ENCODE assay signal across 21 cellular contexts in the genomic region with DNA sequence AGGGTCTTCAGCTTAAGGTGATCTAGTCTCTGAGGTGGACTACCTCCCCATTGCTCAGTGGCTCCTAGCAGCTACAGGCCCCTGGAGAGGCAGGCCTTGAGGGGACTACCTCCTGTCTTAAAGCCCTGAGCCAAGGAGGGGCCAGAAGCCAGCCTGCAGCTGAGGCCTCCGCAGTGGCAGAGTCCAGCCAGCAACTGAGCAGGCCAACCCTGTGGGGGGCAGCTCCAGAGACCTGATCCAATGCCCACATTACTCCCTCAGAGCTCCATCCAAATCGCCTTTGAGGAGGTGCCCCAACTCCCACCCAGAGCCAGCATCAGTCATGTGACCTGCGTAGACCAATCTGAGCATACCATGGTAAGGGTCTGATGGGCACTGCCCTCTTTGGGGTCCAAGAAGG. TPM values are rescaled to one million over a fixed set of nuclear protein-coding genes. Genes with fewer than 3 reads are reported as not detected.
DNase-seq lines count a peak whose midpoint lies in the region; ATAC-seq and TF ChIP-seq lines count a peak whose summit lies in the region.
"Had no signal": no experiment of that assay in that cellular context is flagged by ENCODE, and none has a peak within 500 bp of the region (broad histone marks: within the 10 kb centered on the region; RNA-seq: fewer than 3 reads in every experiment).

No MANE protein-coding gene starts in this region.

- H3K9me3 Mint-ChIP-seq in activated CD4-positive, alpha-beta T cell treated with anti-CD3 and anti-CD28 coated beads for 36 hours (ENCODE audit: low read depth): no peaks in the 10 kb centered on the region
- no peaks in the 10 kb centered on the region for H3K9me3 Mint-ChIP-seq in activated naive CD8-positive, alpha-beta T cell treated with anti-CD3 and anti-CD28 coated beads, Interleukin-2, amount 50 U/mL, for 24 hours
- H3K9me3 Mint-ChIP-seq in nephron progenitor cell (no peaks in the 10 kb centered on the region), MCF 10A (ENCODE audit: unreplicated experiment) (no peaks in the 10 kb centered on the region)
- H3K9me3 Mint-ChIP-seq: CD14-positive monocyte, neural progenitor cell had no signal

- no peak for DNase-seq in activated CD4-positive, alpha-beta T cell treated with anti-CD3 and anti-CD28 coated beads for 36 hours
- no peak for DNase-seq in activated CD4-positive, alpha-beta T cell treated with anti-CD3 and anti-CD28 coated beads for 1 hour
- peak; percentile 5 for DNase-seq in Karpas-422
- no peak for DNase-seq in activated naive CD8-positive, alpha-beta T cell treated with anti-CD3 and anti-CD28 coated beads, Interleukin-2, amount 50 U/mL, for 24 hours
- no peak for DNase-seq in nephron progenitor cell
- no peak for DNase-seq in testis
- no peak for DNase-seq in activated gamma-delta T cell treated with Interleukin-2 at 50 U/mL for 16 hours
- no peak for DNase-seq in MCF 10A (ENCODE audit: unreplicated experiment)
- DNase-seq: DMS79 treated with DMSO at 0.1 percent for 48 hours; effector CD4-positive, alpha-beta T cell; heart right ventricle; mammary epithelial cell; NCI-H1417; NCI-H2227 treated with DMSO at 0.1 percent for 48 hours; NK-92 treated with Interleukin-12 subunit alpha and Interleukin-12 subunit beta, amount 100 ng/mL, for 24 hours; retina; RPMI8226; stomach had no signal

- H3K36me3 Mint-ChIP-seq in activated CD4-positive, alpha-beta T cell treated with anti-CD3 and anti-CD28 coated beads for 36 hours (ENCODE audit: low read depth): peaks cover 27% of the 10 kb centered on the region
- H3K36me3 Mint-ChIP-seq in activated naive CD8-positive, alpha-beta T cell treated with anti-CD3 and anti-CD28 coated beads, Interleukin-2, amount 50 U/mL, for 24 hours (ENCODE audit: low read depth): peaks cover 22% of the 10 kb centered on the region
- H3K36me3 Mint-ChIP-seq in nephron progenitor cell (ENCODE audit: low read depth): peaks cover 9% of the 10 kb centered on the region
- H3K36me3 Mint-ChIP-seq in MCF 10A (ENCODE audit: insufficient read depth, unreplicated experiment): peaks cover 36% of the 10 kb centered on the region

- no peak overlapping the region for H2AFZ ChIP-seq in Karpas-422 (ENCODE audit: low read length)
- H2AFZ ChIP-seq: neural progenitor cell had no signal

- H3K4me1 ChIP-seq in Karpas-422 (ENCODE audit: low read length): peaks cover 43% of the 10 kb centered on the region
- peaks cover 12% of the 10 kb centered on the region for H3K4me1 ChIP-seq in testis

- H3K79me2 ChIP-seq in Karpas-422 (ENCODE audit: low read length): peaks cover 28% of the 10 kb centered on the region

- no peak overlapping the region for H3K27ac ChIP-seq in Karpas-422 (ENCODE audit: low read length)
- no peak overlapping the region for H3K27ac ChIP-seq in testis
- H3K27ac ChIP-seq: cardiac muscle cell, heart right ventricle, neural progenitor cell had no signal

- H3K4me3 Mint-ChIP-seq in activated CD4-positive, alpha-beta T cell treated with anti-CD3 and anti-CD28 coated beads for 36 hours: peak overlapping the region; percentile 89
- peak overlapping the region; percentile 92 for H3K4me3 Mint-ChIP-seq in activated naive CD8-positive, alpha-beta T cell treated with anti-CD3 and anti-CD28 coated beads, Interleukin-2, amount 50 U/mL, for 24 hours
- peak overlapping the region; percentile 80 for H3K4me3 Mint-ChIP-seq in nephron progenitor cell
- H3K4me3 Mint-ChIP-seq in MCF 10A (ENCODE audit: unreplicated experiment): no peak overlapping the region

- no peaks in the 10 kb centered on the region for H3K9me3 ChIP-seq in Karpas-422 (ENCODE audit: low read length)
- no peaks in the 10 kb centered on the region for H3K9me3 ChIP-seq in testis
- H3K9me3 ChIP-seq: heart right ventricle, stomach had no signal

- ATAC-seq in activated CD4-positive, alpha-beta T cell treated with anti-CD3 and anti-CD28 coated beads for 36 hours: no peak
- ATAC-seq in activated naive CD8-positive, alpha-beta T cell treated with anti-CD3 and anti-CD28 coated beads, Interleukin-2, amount 50 U/mL, for 24 hours: no peak
- ATAC-seq: heart right ventricle had no signal

- H3K4me3 ChIP-seq in Karpas-422 (ENCODE audit: low read length): no peak overlapping the region
- no peak overlapping the region for H3K4me3 ChIP-seq in testis
- H3K4me3 ChIP-seq: cardiac muscle cell, neural progenitor cell had no signal

- no peaks in the 10 kb centered on the region for H4K20me1 ChIP-seq in Karpas-422 (ENCODE audit: insufficient read depth, low read depth, low read length)

- peaks cover 39% of the 10 kb centered on the region for H3K4me1 Mint-ChIP-seq in activated CD4-positive, alpha-beta T cell treated with anti-CD3 and anti-CD28 coated beads for 36 hours
- peaks cover 38% of the 10 kb centered on the region for H3K4me1 Mint-ChIP-seq in activated naive CD8-positive, alpha-beta T cell treated with anti-CD3 and anti-CD28 coated beads, Interleukin-2, amount 50 U/mL, for 24 hours
- H3K4me1 Mint-ChIP-seq in nephron progenitor cell (peaks cover 42% of the 10 kb centered on the region), MCF 10A (ENCODE audit: insufficient read depth, unreplicated experiment) (peaks cover 13% of the 10 kb centered on the region)

- POLR2A ChIA-PET in activated CD4-positive, alpha-beta T cell treated with anti-CD3 and anti-CD28 coated beads for 36 hours (lab: Charles Lee): interaction anchor here (0.6 to 2.1 kb wide), 2 partner anchors 13 to 15 kb away, joined by 3 to 6 read pairs; a partner anchor contains a TSS
- POLR2A ChIA-PET in MCF 10A (lab: Yijun Ruan, JAX): interaction anchor here (1.0 to 9.3 kb wide), 3 partner anchors 11 to 42 kb away, joined by 4 to 149 read pairs (median 4); partner anchors contain the start of genes HINFP and VPS11

- TF ChIP-seq CTCF in nephron progenitor cell (IDR thresholded peaks at IDR 0.05): no peak
- no peak for TF ChIP-seq CTCF in testis (IDR thresholded peaks at IDR 0.05)
- no peak for TF ChIP-seq CTCF in MCF 10A (IDR thresholded peaks at IDR 0.05; ENCODE audit: unreplicated experiment)

- no peaks in the 10 kb centered on the region for H3K9me2 ChIP-seq in Karpas-422 (replicated peaks; ENCODE audit: insufficient read depth, low read length)

- H3K36me3 ChIP-seq in Karpas-422 (ENCODE audit: insufficient read depth, low read length) (no peaks in the 10 kb centered on the region; the same call in 1 of the 2 replicates), testis (ENCODE audit: low read depth, missing control alignments) (no peaks in the 10 kb centered on the region)
- H3K36me3 ChIP-seq: cardiac muscle cell, neural progenitor cell had no signal

- peak overlapping the region; percentile 79 for H3K4me2 ChIP-seq in Karpas-422 (ENCODE audit: low read depth, low read length, poor library complexity, severe bottlenecking)
- H3K4me2 ChIP-seq: neural progenitor cell had no signal

- no peaks in the 10 kb centered on the region for H3K27me3 ChIP-seq in Karpas-422 (ENCODE audit: low read length)
- H3K27me3 ChIP-seq in testis: no peaks in the 10 kb centered on the region
- H3K27me3 ChIP-seq: cardiac muscle cell, heart right ventricle, stomach had no signal

- no peak overlapping the region for H3K9ac ChIP-seq in Karpas-422 (ENCODE audit: low read length)
- H3K9ac ChIP-seq: neural progenitor cell had no signal

- 95 to 100% methylated on average over 1 to 3 of the region's 3 CpGs for WGBS in testis, 2 donors

- CTCF ChIA-PET in activated CD4-positive, alpha-beta T cell treated with anti-CD3 and anti-CD28 coated beads for 36 hours (lab: Charles Lee): interaction anchor here (0.5 to 2.6 kb wide), 6 partner anchors 15 to 209 kb away, joined by 3 to 11 read pairs (median 3); partner anchors contain the start of gene CBL
- CTCF ChIA-PET in MCF 10A (lab: Yijun Ruan, JAX): interaction anchor here (0.6 to 1.7 kb wide), 9 partner anchors 9 to 178 kb away, joined by 3 to 10 read pairs (median 3); a partner anchor contains a TSS

- H3K27me3 Mint-ChIP-seq in activated CD4-positive, alpha-beta T cell treated with anti-CD3 and anti-CD28 coated beads for 36 hours: no peaks in the 10 kb centered on the region
- no peaks in the 10 kb centered on the region for H3K27me3 Mint-ChIP-seq in activated naive CD8-positive, alpha-beta T cell treated with anti-CD3 and anti-CD28 coated beads, Interleukin-2, amount 50 U/mL, for 24 hours
- peaks cover 19% of the 10 kb centered on the region for H3K27me3 Mint-ChIP-seq in nephron progenitor cell (ENCODE audit: low read depth, poor library complexity)
- H3K27me3 Mint-ChIP-seq in MCF 10A (ENCODE audit: insufficient read depth, unreplicated experiment): no peaks in the 10 kb centered on the region

- intact Hi-C loops in activated CD4-positive, alpha-beta T cell treated with anti-CD3 and anti-CD28 coated beads for 36 hours (cut with DNase I, micrococcal nuclease): loop anchor here (5.0 kb wide), 2 partner anchors 87 to 318 kb away; partner anchors contain the start of gene DDX6 (in 1 of the 2)
- intact Hi-C loops in testis (cut with DNase I; ENCODE audit: low total_unique reads) (no loop called here), MCF 10A (cut with micrococcal nuclease) (loop anchor here (10.0 kb wide), 1 partner anchor 175 kb away; no protein-coding TSS in a partner anchor)

- H3K27ac Mint-ChIP-seq in activated CD4-positive, alpha-beta T cell treated with anti-CD3 and anti-CD28 coated beads for 36 hours: peak overlapping the region; percentile 67
- no peak overlapping the region for H3K27ac Mint-ChIP-seq in activated naive CD8-positive, alpha-beta T cell treated with anti-CD3 and anti-CD28 coated beads, Interleukin-2, amount 50 U/mL, for 24 hours
- no peak overlapping the region for H3K27ac Mint-ChIP-seq in nephron progenitor cell
- no peak overlapping the region for H3K27ac Mint-ChIP-seq in MCF 10A (ENCODE audit: low read depth, unreplicated experiment)
- H3K27ac Mint-ChIP-seq: neural progenitor cell had no signal

- TF ChIP-seq POLR2A in testis (IDR thresholded peaks at IDR 0.05): no peak

- BruUV-seq in MCF 10A (replicated peaks; lab: Mats Ljungman, UMichigan): no TSS peak

RNA-seq across cellular contexts. Expression of gene C2CD2L, which starts 2.7 kb away (rescaled TPM):
- 10 to 100 TPM; 15.9 to 16.3 TPM for total RNA-seq in activated CD4-positive, alpha-beta T cell treated with anti-CD3 and anti-CD28 coated beads for 36 hours
- total RNA-seq in Karpas-422 (2014; rRNA removed; shearing (Covaris generic); ENCODE audit: low replicate concordance): 10.1 and 11.9 TPM in 2 replicates
- total RNA-seq in testis: 10 to 100 TPM; 11.7 to 12.3 TPM
- polyA plus RNA-seq in testis (ENCODE audit: insufficient read depth, low read depth, low replicate concordance): 7.8 TPM
- total RNA-seq in MCF 10A (2022): 13.5 and 15.4 TPM in 2 replicates

RNA-seq across cellular contexts. Expression of gene DPAGT1, which starts 8.2 kb away (rescaled TPM):
- 10 to 100 TPM; 57.8 to 73.5 TPM for total RNA-seq in activated CD4-positive, alpha-beta T cell treated with anti-CD3 and anti-CD28 coated beads for 36 hours
- total RNA-seq in Karpas-422 (2014; rRNA removed; shearing (Covaris generic); ENCODE audit: low replicate concordance): 10.0 and 27.3 TPM in 2 replicates
- total RNA-seq in testis: 10 to 100 TPM; 29.4 to 35.5 TPM
- polyA plus RNA-seq in testis (ENCODE audit: insufficient read depth, low read depth, low replicate concordance): 24.6 TPM
- 55.6 and 58.8 TPM in 2 replicates for total RNA-seq in MCF 10A (2022)

RNA-seq across cellular contexts. Expression of gene HINFP, which starts 11.5 kb away (rescaled TPM):
- 10 to 100 TPM; 24.0 to 27.2 TPM for total RNA-seq in activated CD4-positive, alpha-beta T cell treated with anti-CD3 and anti-CD28 coated beads for 36 hours
- 16.3 and 22.4 TPM in 2 replicates for total RNA-seq in Karpas-422 (2014; rRNA removed; shearing (Covaris generic); ENCODE audit: low replicate concordance)
- total RNA-seq in testis (10 to 100 TPM; 58.3 to 58.7 TPM), MCF 10A (2022) (23.4 and 26.2 TPM in 2 replicates)
- polyA plus RNA-seq in testis (ENCODE audit: insufficient read depth, low read depth, low replicate concordance): 38.3 TPM

RNA-seq across cellular contexts. Expression of gene HMBS, which starts 25.2 kb away (rescaled TPM):
- total RNA-seq in activated CD4-positive, alpha-beta T cell treated with anti-CD3 and anti-CD28 coated beads for 36 hours: 10 to 100 TPM; 39.8 to 41.8 TPM
- total RNA-seq in Karpas-422 (2014; rRNA removed; shearing (Covaris generic); ENCODE audit: low replicate concordance): 7.5 and 12.7 TPM in 2 replicates
- total RNA-seq in testis: 10 to 100 TPM; 17.0 to 17.3 TPM
- 14.0 TPM for polyA plus RNA-seq in testis (ENCODE audit: insufficient read depth, low read depth, low replicate concordance)
- 38.4 and 51.3 TPM in 2 replicates for total RNA-seq in MCF 10A (2022)

RNA-seq across cellular contexts. Expression of gene ABCG4, which starts 39.0 kb away (rescaled TPM):
- total RNA-seq in activated CD4-positive, alpha-beta T cell treated with anti-CD3 and anti-CD28 coated beads for 36 hours: not detected
- total RNA-seq in Karpas-422 (2014; rRNA removed; shearing (Covaris generic); ENCODE audit: low replicate concordance): not detected in 2 replicates
- 1 to 10 TPM; 3.9 to 5.4 TPM for total RNA-seq in testis
- 11.2 TPM for polyA plus RNA-seq in testis (ENCODE audit: insufficient read depth, low read depth, low replicate concordance)
- not detected in 2 replicates for total RNA-seq in MCF 10A (2022)
- polyA plus RNA-seq: CD14-positive monocyte had no signal
